11 cellular contexts compared by ENCODE assay signal in the genomic region with DNA sequence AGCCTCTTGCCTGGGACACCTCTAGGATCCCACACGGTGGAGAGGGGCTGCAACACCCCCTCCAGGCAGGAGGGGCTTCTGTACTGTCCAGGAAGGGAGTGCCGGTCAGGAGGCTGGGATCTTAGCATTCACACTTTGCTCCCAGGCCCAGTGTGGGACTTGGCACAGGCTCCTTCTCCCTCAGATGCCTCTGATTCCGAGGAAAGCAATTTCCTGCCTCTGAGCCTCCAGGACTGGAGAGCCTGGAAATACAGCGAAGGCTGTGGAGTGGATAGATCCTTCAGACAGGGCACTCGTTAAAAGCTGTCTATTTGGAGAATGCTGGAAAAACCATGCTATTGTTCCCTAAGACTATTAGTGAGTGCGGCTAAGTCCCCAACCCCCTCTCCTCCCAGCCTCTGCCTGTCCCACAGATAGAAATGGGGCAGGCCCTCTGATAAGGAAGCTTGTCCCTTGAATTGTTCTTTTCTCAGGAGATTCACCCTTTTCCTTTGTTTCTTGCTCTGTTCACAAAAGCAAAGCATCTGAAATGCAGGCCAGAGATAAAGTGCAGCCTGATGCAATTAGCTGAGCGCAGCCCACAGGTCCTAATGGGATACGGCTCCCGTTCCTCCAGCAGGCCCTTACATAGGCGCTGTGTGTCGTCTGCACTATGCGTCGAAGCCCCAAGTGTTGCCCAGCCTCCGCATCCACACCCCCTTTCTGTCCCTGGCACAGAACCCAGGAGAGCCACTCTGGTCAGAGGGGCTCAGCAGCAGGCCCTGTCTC.
A peak's percentile ranks its signal among the peaks of the same experiment; 100 is the strongest.
DNase-seq lines count a peak whose midpoint lies in the region; ATAC-seq and TF ChIP-seq lines count a peak whose summit lies in the region.
"Had no signal": no experiment of that assay in that cellular context is flagged by ENCODE, and none has a peak within 500 bp of the region (broad histone marks: within the 10 kb centered on the region; RNA-seq: fewer than 3 reads in every experiment).

No MANE protein-coding gene starts in this region.

- no peaks in the 10 kb centered on the region for H3K27me3 ChIP-seq in GM23248 (replicated peaks; ENCODE audit: insufficient read depth)
- no peaks in the 10 kb centered on the region for H3K27me3 ChIP-seq in right atrium auricular region

- no peaks in the 10 kb centered on the region for H3K9me2 ChIP-seq in GM23248 (ENCODE audit: insufficient read depth)

- H3K27ac ChIP-seq in GM23248 = peak overlapping the region; percentile 48; the same call in 1 of the 2 replicates
- H3K27ac ChIP-seq in right atrium auricular region = peak overlapping the region; percentile 54 to 58

- H3K4me2 ChIP-seq in GM23248 (ENCODE audit: unreplicated experiment) = no peak overlapping the region

- in situ Hi-C loops in GM23248 (cut with MboI) = no loop called here

- H3K36me3 ChIP-seq in GM23248 (ENCODE audit: low read depth) (no peaks in the 10 kb centered on the region), right atrium auricular region (no peaks in the 10 kb centered on the region)

- H3K4me3 ChIP-seq in GM23248 = no peak overlapping the region
- H3K4me3 ChIP-seq in right atrium auricular region = no peak overlapping the region
- no peak overlapping the region for H3K4me3 ChIP-seq in skeletal muscle cell (ENCODE audit: low read depth, low read length)

- H4K20me1 ChIP-seq in GM23248 (ENCODE audit: insufficient read depth) = no peaks in the 10 kb centered on the region

- H3K4me1 ChIP-seq in GM23248 (ENCODE audit: insufficient read depth) (peaks cover 10% of the 10 kb centered on the region), right atrium auricular region (peaks cover 0 to 15% of the 10 kb centered on the region in 2 donors)

- H3F3A ChIP-seq in GM23248 (ENCODE audit: insufficient read depth) = no peaks in the 10 kb centered on the region

- no peaks in the 10 kb centered on the region for H3K79me2 ChIP-seq in GM23248 (ENCODE audit: insufficient read depth)

- TF ChIP-seq CTCF in right atrium auricular region (IDR thresholded peaks at IDR 0.05) = no peak

- 76 to 78% methylated on average over 13 to 14 of the region's 14 CpGs for WGBS in GM23248 (ENCODE audit: low coverage in 1 of 2, low lambda C conversion rate in 2 of 2, missing lambda C conversion rate in 2 of 2), 2 experiments

- H3K9me3 ChIP-seq in GM23248 (ENCODE audit: low read depth) = no peaks in the 10 kb centered on the region
- no peaks in the 10 kb centered on the region for H3K9me3 ChIP-seq in right atrium auricular region

- H3K9ac ChIP-seq in GM23248 = no peak overlapping the region; the same call in 1 of the 2 replicates

- H2AFZ ChIP-seq in GM23248 = no peak overlapping the region

- no peak for ATAC-seq in GM21619 (IDR thresholded peaks at IDR 0.05; ENCODE audit: unreplicated experiment)
- ATAC-seq: effector memory CD8-positive, alpha-beta T cell had no signal

- DNase-seq in GM23248 = peak; percentile 71
- DNase-seq in astrocyte of the hippocampus (ENCODE audit: low read depth, low spot score) = peak; percentile 83
- DNase-seq in right atrium auricular region (ENCODE audit: low spot score) = no peak
- DNase-seq in skeletal muscle cell (ENCODE audit: low read depth) = peak; percentile 46
- DNase-seq in NCI-H1694 (lab: John Stamatoyannopoulos, UW) = no peak
- no peak for DNase-seq in NCI-H524 treated with DMSO at 0.1 percent for 48 hours (lab: John Stamatoyannopoulos, UW)
- no peak for DNase-seq in superior temporal gyrus (ENCODE audit: extremely low spot score)
- DNase-seq: DND-41; effector memory CD8-positive, alpha-beta T cell; stimulated activated CD4-positive, alpha-beta T cell treated with anti-CD3 and anti-CD28 coated beads, Interleukin-2, amount 100 ng/mL, for 24 hours had no signal

Comparison
In these comparisons a context has a peak if more than half of its experiments do, and no peak if none do; other contexts are left out.
1. DNase-seq: peak in GM23248 (single experiment), astrocyte of the hippocampus (single experiment) and skeletal muscle cell (single experiment); none in right atrium auricular region (single experiment), NCI-H1694 (single experiment), NCI-H524 treated with DMSO at 0.1 percent for 48 hours (single experiment) and superior temporal gyrus (single experiment).